13 cellular contexts compared by ENCODE assay signal in genomic region chr1:61842863-61843514, GRCh38.
DNase-seq lines count a peak whose midpoint lies in the region; ATAC-seq, FAIRE-seq and TF ChIP-seq lines count a peak whose summit lies in the region.
"Had no signal": no experiment of that assay in that cellular context is flagged by ENCODE, and none has a peak within 500 bp of the region (broad histone marks: within the 10 kb centered on the region; RNA-seq: fewer than 3 reads in every experiment).

No MANE protein-coding gene starts in this region.

- H2AFZ ChIP-seq in DND-41 (ENCODE audit: low read depth, low read length), result no peak overlapping the region

- H3K9me3 Mint-ChIP-seq in activated naive CD4-positive, alpha-beta T cell treated with anti-CD3 and anti-CD28 coated beads, Interleukin-2, amount 50 U/mL, for 72 hours, result no peaks in the 10 kb centered on the region
- H3K9me3 Mint-ChIP-seq: neural crest cell had no signal

- no peaks in the 10 kb centered on the region for H3K36me3 Mint-ChIP-seq in activated naive CD4-positive, alpha-beta T cell treated with anti-CD3 and anti-CD28 coated beads, Interleukin-2, amount 50 U/mL, for 72 hours

- DNase-seq in DND-41 (no peak), LHCN-M2 (ENCODE audit: low read depth) (peak; percentile 4), cerebellar cortex (ENCODE audit: low spot score) (peak; percentile 59), mucosa of gallbladder (ENCODE audit: low spot score) (peak; percentile 40), frontal cortex (ENCODE audit: low spot score in 2 of 2) (no peak), RKO (ENCODE audit: low spot score) (no peak)
- DNase-seq in activated naive CD4-positive, alpha-beta T cell treated with anti-CD3 and anti-CD28 coated beads, Interleukin-2, amount 50 U/mL, for 72 hours (ENCODE audit: low spot score in 2 of 2), result no peak
- no peak for DNase-seq in activated effector memory CD4-positive, alpha-beta T cell treated with anti-CD3 and anti-CD28 coated beads, Interleukin-2, amount 50 U/mL, for 16 hours
- DNase-seq: stimulated activated CD4-positive, alpha-beta T cell treated with anti-CD3 and anti-CD28 coated beads, Interleukin-4, amount 100 ng/mL, for 24 hours; T-helper 17 cell had no signal

- no peak overlapping the region for H3K4me3 ChIP-seq in DND-41 (ENCODE audit: low read depth in 1 of 2, low read length in 2 of 2)
- H3K4me3 ChIP-seq: suprapubic skin had no signal

- H3K9me3 ChIP-seq in DND-41 (ENCODE audit: insufficient read depth, low read length, severe bottlenecking), result no peaks in the 10 kb centered on the region
- H3K9me3 ChIP-seq: suprapubic skin had no signal

- no peak for FAIRE-seq in frontal cortex (lab: Jason Lieb, UNC)
- FAIRE-seq: GM19239 had no signal

- no peaks in the 10 kb centered on the region for H3K27me3 ChIP-seq in DND-41 (ENCODE audit: insufficient read depth, low read length, poor library complexity)
- H3K27me3 ChIP-seq: suprapubic skin had no signal

- no peaks in the 10 kb centered on the region for H3K36me3 ChIP-seq in DND-41 (ENCODE audit: insufficient read depth, low read length)
- H3K36me3 ChIP-seq: suprapubic skin had no signal

- no peak overlapping the region for H3K27ac ChIP-seq in DND-41 (ENCODE audit: low read length)
- H3K27ac ChIP-seq: suprapubic skin had no signal

- no peaks in the 10 kb centered on the region for H4K20me1 ChIP-seq in DND-41 (ENCODE audit: insufficient read depth, low read length)

- no peaks in the 10 kb centered on the region for H3K4me1 ChIP-seq in DND-41 (ENCODE audit: insufficient read depth, low read length)
- H3K4me1 ChIP-seq: suprapubic skin had no signal

- H3K4me2 ChIP-seq in DND-41 (ENCODE audit: insufficient read depth, low read length), result no peak overlapping the region

- no peak for ATAC-seq in DND-41 (ENCODE audit: insufficient read depth, low read depth)
- ATAC-seq in activated naive CD4-positive, alpha-beta T cell treated with anti-CD3 and anti-CD28 coated beads, Interleukin-2, amount 50 U/mL, for 72 hours, result no peak
- ATAC-seq: T-helper 17 cell had no signal

- no peak overlapping the region for H3K9ac ChIP-seq in DND-41 (ENCODE audit: low read depth, low read length)

- H3K79me2 ChIP-seq in DND-41 (ENCODE audit: insufficient read depth, low read length), result no peaks in the 10 kb centered on the region

- no peak overlapping the region for H3K27ac Mint-ChIP-seq in activated naive CD4-positive, alpha-beta T cell treated with anti-CD3 and anti-CD28 coated beads, Interleukin-2, amount 50 U/mL, for 72 hours
- H3K27ac Mint-ChIP-seq: T-helper 17 cell had no signal

- peak; percentile 19 for TF ChIP-seq CTCF in DND-41 (IDR thresholded peaks at IDR 0.05; ENCODE audit: borderline replicate concordance, extremely low read depth, low read length, poor library complexity, severe bottlenecking)

Comparison
In these comparisons a context has a peak if more than half of its experiments do, and no peak if none do; other contexts are left out.
1. DNase-seq: peak in LHCN-M2 (single experiment), cerebellar cortex (single experiment) and mucosa of gallbladder (single experiment); none in DND-41 (single experiment), frontal cortex (0 of 2), activated naive CD4-positive, alpha-beta T cell treated with anti-CD3 and anti-CD28 coated beads, Interleukin-2, amount 50 U/mL, for 72 hours (0 of 2), RKO (single experiment) and activated effector memory CD4-positive, alpha-beta T cell treated with anti-CD3 and anti-CD28 coated beads, Interleukin-2, amount 50 U/mL, for 16 hours (single experiment).